Comparison of ENCODE assay signal across 8 cellular contexts in genomic region chr4:48831532-48832015, GRCh38. TPM values are rescaled to one million over a fixed set of nuclear protein-coding genes. Genes with fewer than 3 reads are reported as not detected.
DNase-seq lines count a peak whose midpoint lies in the region; ATAC-seq and TF ChIP-seq lines count a peak whose summit lies in the region.

No MANE protein-coding gene starts in this region.

- peak overlapping the region; percentile 80 to 91 for H3K4me3 ChIP-seq in right atrium auricular region
- H3K4me3 ChIP-seq in esophagus (ENCODE audit: low read depth in 1 of 2, low read length in 2 of 2) = peak overlapping the region; percentile 82 to 86
- H3K4me3 ChIP-seq in osteoblast (ENCODE audit: insufficient read depth, low read length) = peak overlapping the region; percentile 92

- H3K4me2 ChIP-seq in osteoblast (ENCODE audit: insufficient read depth, low read length) = peak overlapping the region; percentile 92

- TF ChIP-seq CTCF in right atrium auricular region (IDR thresholded peaks at IDR 0.05) (no peak), osteoblast (IDR thresholded peaks at IDR 0.05; ENCODE audit: extremely low read depth, low read depth, low read length) (no peak)

- H3K27ac ChIP-seq in right atrium auricular region = peak overlapping the region; percentile 94 to 98
- peak overlapping the region; percentile 83 to 97 for H3K27ac ChIP-seq in esophagus (ENCODE audit: low read depth in 2 of 2, low read length in 1 of 2)
- peak overlapping the region; percentile 98 for H3K27ac ChIP-seq in osteoblast (ENCODE audit: low read depth, low read length)

- WGBS in esophagus, 2 donors = 0% methylated on average over 10 of the region's 10 CpGs

- H2AFZ ChIP-seq in osteoblast (ENCODE audit: low read length) = peak overlapping the region; percentile 94

- H3K36me3 ChIP-seq in right atrium auricular region (peaks cover 26% of the 10 kb centered on the region), esophagus (ENCODE audit: control insufficient read depth in 2 of 2, insufficient read depth in 2 of 2, low read length in 1 of 2) (peaks cover 2 to 9% of the 10 kb centered on the region in 2 donors), osteoblast (ENCODE audit: insufficient read depth, low read length) (peaks cover 33% of the 10 kb centered on the region)

- H3K79me2 ChIP-seq in osteoblast (ENCODE audit: insufficient read depth, low read length) = peaks cover 50% of the 10 kb centered on the region

- no peak for ATAC-seq in Right ventricle myocardium superior (ENCODE audit: poor library complexity)
- no peak for ATAC-seq in HG02623 (IDR thresholded peaks at IDR 0.05; ENCODE audit: unreplicated experiment)

- H4K20me1 ChIP-seq in osteoblast (ENCODE audit: insufficient read depth, low read length) = no peaks in the 10 kb centered on the region

- H3K9me3 ChIP-seq in right atrium auricular region (no peaks in the 10 kb centered on the region), esophagus (ENCODE audit: control insufficient read depth in 2 of 2, insufficient read depth in 1 of 2, low read depth in 1 of 2, low read length in 1 of 2) (no peaks in the 10 kb centered on the region), osteoblast (ENCODE audit: low read depth, low read length) (no peaks in the 10 kb centered on the region)

- intact Hi-C loops in Right ventricle myocardium superior (cut with DNase I) = loop anchor here (5.0 kb wide), 1 partner anchor 54 kb away; no protein-coding TSS in a partner anchor

- H3K4me1 ChIP-seq in right atrium auricular region = peaks cover 0 to 17% of the 10 kb centered on the region in 2 donors
- H3K4me1 ChIP-seq in esophagus (ENCODE audit: control insufficient read depth in 2 of 2, insufficient read depth in 2 of 2, low read length in 1 of 2) = no peaks in the 10 kb centered on the region
- H3K4me1 ChIP-seq in osteoblast (ENCODE audit: insufficient read depth, low read length) = peaks cover 13% of the 10 kb centered on the region

- DNase-seq in right atrium auricular region (ENCODE audit: low spot score) (no peak), Right ventricle myocardium superior (no peak), RKO (ENCODE audit: low spot score) (peak; percentile 31), osteoblast (ENCODE audit: insufficient read length, low spot score, missing footprints) (no peak), midbrain (lab: John Stamatoyannopoulos, UW) (no peak), SHP77 (lab: John Stamatoyannopoulos, UW) (no peak)

- H3K27me3 ChIP-seq in right atrium auricular region (no peaks in the 10 kb centered on the region), esophagus (ENCODE audit: control insufficient read depth in 1 of 2, insufficient read depth in 2 of 2, low read length in 2 of 2) (no peaks in the 10 kb centered on the region), osteoblast (ENCODE audit: insufficient read depth, low read length) (no peaks in the 10 kb centered on the region)

RNA-seq across cellular contexts. Expression of gene OCIAD1, which starts 0.7 kb away (rescaled TPM):
- total RNA-seq in right atrium auricular region = 100 to 1,000 TPM; 101 to 215 TPM
- total RNA-seq in Right ventricle myocardium superior = 121 TPM
- polyA plus RNA-seq in esophagus = 100 to 1,000 TPM in 1 of 2 donors, 10 to 100 TPM in 1; 74.7 to 102 TPM
- total RNA-seq in osteoblast = 78.2 and 87.5 TPM in 2 replicates

RNA-seq across cellular contexts. Expression of gene FRYL, which starts 51.5 kb away (rescaled TPM):
- total RNA-seq in right atrium auricular region (10 to 100 TPM; 29.8 to 35.1 TPM), Right ventricle myocardium superior (27.9 TPM), osteoblast (39.2 and 42.0 TPM in 2 replicates)
- polyA plus RNA-seq in esophagus = 10 to 100 TPM in 1 of 2 donors, 1 to 10 TPM in 1; 8.9 to 12.8 TPM
